ENCODE assay signal across 20 cellular contexts in the genomic region with DNA sequence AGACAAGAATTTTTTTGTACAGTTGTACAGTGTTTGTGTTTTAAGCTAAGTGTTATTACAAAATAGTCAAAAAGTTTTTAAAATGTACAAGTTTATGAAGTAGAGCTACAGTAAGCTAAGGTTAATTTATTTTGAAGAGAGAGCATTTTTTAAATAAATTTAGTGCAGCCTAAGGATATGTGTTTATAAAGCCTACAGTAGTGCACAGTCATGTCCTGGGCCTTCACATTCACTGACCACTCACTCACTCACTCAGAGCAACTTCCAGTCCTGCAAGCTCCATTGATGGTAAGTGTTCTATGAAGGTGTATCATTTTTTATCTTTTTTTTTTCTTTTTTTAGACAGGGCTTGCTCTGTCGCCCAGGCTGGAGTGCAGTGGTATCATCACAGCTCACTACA. TPM values are rescaled to one million over a fixed set of nuclear protein-coding genes. Genes with fewer than 3 reads are reported as not detected.
A peak's percentile ranks its signal among the peaks of the same experiment; 100 is the strongest.
DNase-seq lines count a peak whose midpoint lies in the region; ATAC-seq, FAIRE-seq and TF ChIP-seq lines count a peak whose summit lies in the region.
"Had no signal": no experiment of that assay in that cellular context is flagged by ENCODE, and none has a peak within 500 bp of the region (broad histone marks: within the 10 kb centered on the region; RNA-seq: fewer than 3 reads in every experiment).

No MANE protein-coding gene starts in this region.

- H4K20me1 ChIP-seq in IMR-90 (ENCODE audit: insufficient read depth, low read length), result no peaks in the 10 kb centered on the region; the same call in 1 of the 2 replicates
- H4K20me1 ChIP-seq: BLaER1 had no signal

- no peak overlapping the region for H4K8ac ChIP-seq in IMR-90 (ENCODE audit: low read depth in 2 of 2, low read length in 2 of 2)

- no peak overlapping the region for H3K18ac ChIP-seq in IMR-90 (ENCODE audit: low read depth, low read length)

- FAIRE-seq in A204.1 (lab: Jason Lieb, UNC) (peak; percentile 21), D721Med (lab: Jason Lieb, UNC) (no peak)
- FAIRE-seq: A549, GM12878, GM12892, GM18507 had no signal

- CTCF ChIA-PET in AG04450 (lab: Charles Lee), result interaction anchor here (0.7 to 1.4 kb wide), 4 partner anchors 12 to 150 kb away, joined by 3 to 7 read pairs (median 4); no protein-coding TSS in a partner anchor
- CTCF ChIA-PET in IMR-90 (lab: Yijun Ruan, JAX), result no interaction called here

- intact Hi-C loops in IMR-90 (cut with micrococcal nuclease), result no loop called here

- no peak overlapping the region for H3K9ac ChIP-seq in IMR-90 (ENCODE audit: low read depth, low read length)
- H3K9ac ChIP-seq: BLaER1 had no signal

- H3K36me3 ChIP-seq in IMR-90 (ENCODE audit: control insufficient read depth, insufficient read depth, low read length), result peaks cover 3% of the 10 kb centered on the region; the same call in 1 of the 2 replicates
- H3K36me3 ChIP-seq: BE2C, BLaER1 had no signal

- H3K27ac ChIP-seq in AG04450 (ENCODE audit: low read depth, low read length), result peak overlapping the region; percentile 3
- no peak overlapping the region for H3K27ac ChIP-seq in IMR-90 (ENCODE audit: insufficient read depth, low read length)
- H3K27ac ChIP-seq: A549, BLaER1 had no signal

- H2AK9ac ChIP-seq in IMR-90 (replicated peaks; ENCODE audit: low read depth, low read length, poor library complexity), result no peak overlapping the region

- no peak overlapping the region for H3K14ac ChIP-seq in IMR-90 (replicated peaks; ENCODE audit: low read depth, low read length)

- H2BK5ac ChIP-seq in IMR-90 (ENCODE audit: low read depth, low read length, poor library complexity, severe bottlenecking), result no peak overlapping the region

- no CpG with 5 or more reads among the region's 1 CpG for WGBS in IMR-90 (ENCODE audit: extremely low coverage in 2 of 2, insufficient read length in 1 of 2), 2 experiments

- dilution Hi-C loops in IMR-90 (cut with HindIII; ENCODE audit: low sequenced_read_pairs, unreplicated experiment), result no loop called here

- H2AFZ ChIP-seq in IMR-90 (replicated peaks; ENCODE audit: low read length, poor library complexity), result no peak overlapping the region

- no peak for TF ChIP-seq POLR2A in IMR-90 (IDR thresholded peaks at IDR 0.05; ENCODE audit: low read depth, low read length)

- TF ChIP-seq RAD21 in IMR-90 (IDR thresholded peaks at IDR 0.05; ENCODE audit: low read length), result no peak

- no peak overlapping the region for H2BK15ac ChIP-seq in IMR-90 (ENCODE audit: low read depth, low read length)

- H3K56ac ChIP-seq in IMR-90 (ENCODE audit: extremely low read depth, insufficient read depth, low read length), result no peak overlapping the region

- no peak for TF ChIP-seq CTCF in AG04450 (IDR thresholded peaks at IDR 0.05; ENCODE audit: low read depth, low read length)
- no peak for TF ChIP-seq CTCF in IMR-90 (conservative IDR thresholded peaks at IDR 0.05; ENCODE audit: low read depth, low read length)
- TF ChIP-seq CTCF in D721Med (IDR thresholded peaks at IDR 0.05; ENCODE audit: insufficient read depth, missing control alignments), result no peak

- POLR2A ChIA-PET in AG04450 (lab: Yijun Ruan, JAX) (no interaction called here), IMR-90 (lab: Charles Lee; ENCODE audit: unreplicated experiment) (interaction anchor here (0.6 kb wide), 1 partner anchor 62 kb away, joined by 3 read pairs; no protein-coding TSS in a partner anchor)

- H4K5ac ChIP-seq in IMR-90 (ENCODE audit: low read depth, low read length), result no peak overlapping the region

- H3K4me3 ChIP-seq in AG04450 (ENCODE audit: low read depth, low read length), result no peak overlapping the region
- no peak overlapping the region for H3K4me3 ChIP-seq in IMR-90 (ENCODE audit: insufficient read depth, low read depth, low read length)
- H3K4me3 ChIP-seq: A549, BLaER1, GM12878 had no signal

- no peak for DNase-seq in AG04450 (ENCODE audit: low read depth, low spot score)
- DNase-seq in IMR-90, result peak; percentile 48
- no peak for DNase-seq in D721Med (ENCODE audit: insufficient read length, low spot score)
- DNase-seq in NCI-H1417 treated with DMSO at 0.1 percent for 48 hours (lab: John Stamatoyannopoulos, UW), result no peak
- DNase-seq: 8988T; BE2C; C1 segment of cervical spinal cord; CD4-positive, alpha-beta memory T cell; CD4-positive, CD25-positive, alpha-beta regulatory T cell; CD8-positive, alpha-beta memory T cell; COR-L47; DMS79 treated with DMSO at 0.1 percent for 48 hours; GDM1 had no signal

- H2BK20ac ChIP-seq in IMR-90 (ENCODE audit: low read depth, low read length), result no peak overlapping the region

- H3K79me1 ChIP-seq in IMR-90 (ENCODE audit: low read depth in 1 of 2, low read length in 2 of 2), result no peaks in the 10 kb centered on the region

- ATAC-seq in IMR-90 (ENCODE audit: low read depth) (peak; percentile 97), HG02798 (IDR thresholded peaks at IDR 0.05; ENCODE audit: poor library complexity, unreplicated experiment) (no peak)
- ATAC-seq: A549, GM12878 had no signal

- H3K9me1 ChIP-seq in IMR-90 (ENCODE audit: insufficient read depth, low read length), result peaks cover 3% of the 10 kb centered on the region; the same call in 1 of the 2 replicates

- BruUV-seq in IMR-90 (replicated peaks; lab: Mats Ljungman, UMichigan), result no TSS peak

- in situ Hi-C loops in IMR-90 (cut with MboI; ENCODE audit: low sequenced_read_pairs), result no loop called here

- no peak overlapping the region for H3K4me2 ChIP-seq in IMR-90 (ENCODE audit: low read depth, low read length)
- H3K4me2 ChIP-seq: A549, BLaER1 had no signal

- H3K9me3 ChIP-seq in AG04450 (ENCODE audit: control insufficient read depth, insufficient read depth, low read length) (no peaks in the 10 kb centered on the region), IMR-90 (ENCODE audit: control insufficient read depth, insufficient read depth, low read length) (no peaks in the 10 kb centered on the region)
- H3K9me3 ChIP-seq: A549, BE2C, BLaER1 had no signal

- H3K23ac ChIP-seq in IMR-90 (ENCODE audit: low read depth, low read length), result no peak overlapping the region

- no peaks in the 10 kb centered on the region for H3K27me3 ChIP-seq in AG04450 (ENCODE audit: control insufficient read depth, insufficient read depth, low read length)
- H3K27me3 ChIP-seq in IMR-90 (ENCODE audit: control insufficient read depth, insufficient read depth, low read length), result no peaks in the 10 kb centered on the region
- H3K27me3 ChIP-seq: BE2C, BLaER1 had no signal

- H4K91ac ChIP-seq in IMR-90 (ENCODE audit: insufficient read depth, low read depth, low read length), result no peak overlapping the region

- H3K4ac ChIP-seq in IMR-90 (ENCODE audit: low read depth, low read length), result no peak overlapping the region

- H3K4me1 ChIP-seq in IMR-90 (ENCODE audit: control insufficient read depth, insufficient read depth, low read length), result no peaks in the 10 kb centered on the region
- H3K4me1 ChIP-seq: BE2C had no signal

- H2AK5ac ChIP-seq in IMR-90 (ENCODE audit: low read depth, low read length), result no peak overlapping the region

- no peak overlapping the region for H2BK120ac ChIP-seq in IMR-90 (ENCODE audit: low read depth, low read length)

TF ChIP-seq in IMR-90, 13 proteins besides CTCF, POLR2A, EP300 and RAD21:
- TF ChIP-seq NFE2L2 (IDR thresholded peaks at IDR 0.05; ENCODE audit: low read depth, low read length) (0 out of 2 replicates have a peak, but pooled peaks have one; percentile 31), FOS (IDR thresholded peaks at IDR 0.05; ENCODE audit: low read depth, low read length) (no peak)

RNA-seq across cellular contexts. Expression of gene SFXN5, which starts 44.2 kb away (rescaled TPM):
- polyA plus RNA-seq in AG04450 (2011; rRNA removed) (11.8 and 13.7 TPM in 2 replicates), IMR-90 (2012; rRNA removed) (14.3 and 17.0 TPM in 2 replicates)
- 16.3 and 24.6 TPM in 2 replicates for polyA minus RNA-seq in AG04450 (2011; rRNA and poly(A)+ RNA removed)
- 8.3 and 8.6 TPM in 2 replicates for total RNA-seq in IMR-90 (2012; rRNA removed)
- polyA plus RNA-seq in IMR-90 (2012; cell fraction: cytosol; rRNA removed), result 7.1 and 7.6 TPM in 2 replicates
- polyA plus RNA-seq in IMR-90 (2012; cell fraction: nucleus; rRNA removed; ENCODE audit: low replicate concordance), result 48.0 and 54.3 TPM in 2 replicates
